8 cellular contexts compared by ENCODE assay signal in the genomic region with DNA sequence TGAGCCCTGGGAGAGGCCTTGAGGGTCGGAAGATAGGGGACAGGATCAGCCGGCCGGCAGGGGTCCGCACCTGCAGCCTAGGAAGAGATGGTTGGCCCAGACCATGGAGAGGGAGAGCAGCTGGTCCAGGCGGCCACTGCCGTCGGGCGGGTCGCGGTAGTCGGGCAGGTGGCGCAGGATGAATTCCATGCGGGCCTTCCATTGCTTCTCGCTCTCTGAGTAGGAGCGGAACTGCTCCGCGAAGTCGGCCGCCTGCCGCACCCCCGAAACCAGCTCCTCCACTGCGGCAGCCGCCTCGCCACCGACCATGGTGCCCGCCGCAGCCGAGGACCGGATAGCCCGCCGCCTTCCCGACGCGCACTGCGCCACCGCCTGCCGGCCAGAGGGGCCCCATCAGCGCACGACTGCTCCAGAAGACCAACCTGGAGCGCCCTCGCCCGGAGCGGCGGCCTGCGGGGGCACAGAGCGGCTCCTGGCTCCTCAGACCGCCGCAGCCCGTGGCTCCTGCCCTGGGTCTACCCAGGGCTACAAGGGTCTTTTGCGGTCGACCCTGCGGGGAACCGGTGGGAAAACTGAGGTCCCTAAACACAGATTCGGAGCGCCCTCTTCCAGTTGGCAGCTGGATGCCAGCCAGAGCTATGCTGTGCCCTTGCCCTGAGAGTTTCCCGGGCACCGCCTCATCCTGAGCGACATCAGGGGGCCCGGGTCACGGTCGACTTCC.
DNase-seq lines count a peak whose midpoint lies in the region; ATAC-seq and TF ChIP-seq lines count a peak whose summit lies in the region.

A gene with protein sequence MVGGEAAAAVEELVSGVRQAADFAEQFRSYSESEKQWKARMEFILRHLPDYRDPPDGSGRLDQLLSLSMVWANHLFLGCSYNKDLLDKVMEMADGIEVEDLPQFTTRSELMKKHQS (minus strand): TSS at position 336 of the 721 bp plus-strand sequence. CDS start 27 bp downstream, at position 309.

- TF ChIP-seq CTCF in AG09309 (IDR thresholded peaks at IDR 0.05; ENCODE audit: control insufficient read depth, insufficient read depth, low read depth, low read length, missing control alignments), result peak; percentile 65

- H3K27ac ChIP-seq in caudate nucleus (ENCODE audit: low read depth, low read length), result peak within 1 kb of the TSS; percentile 89

- peak within 1 kb of the TSS; percentile 60 for H3K4me3 ChIP-seq in AG09309 (ENCODE audit: control insufficient read depth, low read depth, low read length)

- DNase-seq in AG09309 (ENCODE audit: low read depth) (peak; percentile 44), NCI-H2227 (lab: John Stamatoyannopoulos, UW; ENCODE audit: unreplicated experiment) (peak; percentile 88), caudate nucleus (lab: John Stamatoyannopoulos, UW) (peak; percentile 23 to 95 (median 87)), iris pigment epithelial cell (ENCODE audit: low read depth) (peak; percentile 89)
- peak; percentile 76 to 89 (median 81) for DNase-seq in activated CD4-positive, CD25-positive, alpha-beta regulatory T cell (lab: John Stamatoyannopoulos, UW)
- peak; percentile 87 for DNase-seq in stimulated activated CD4-positive, alpha-beta T cell treated with anti-CD3 and anti-CD28 coated beads, Interleukin-12 subunit alpha, Interleukin-12 subunit beta, amount 100 ng/mL, for 4 hours

- ATAC-seq in GM18873 (IDR thresholded peaks at IDR 0.05; ENCODE audit: low FRiP score, unreplicated experiment) (peak; percentile 73), HG03135 (IDR thresholded peaks at IDR 0.05; ENCODE audit: unreplicated experiment) (peak; percentile 94)

Comparison
In these comparisons a context has a peak if more than half of its experiments do, and no peak if none do; other contexts are left out.
1. Peak in every context shown above with its lines: DNase-seq, ATAC-seq, H3K4me3 ChIP-seq and H3K27ac ChIP-seq.